8 cellular contexts compared by ENCODE assay signal in the genomic region with DNA sequence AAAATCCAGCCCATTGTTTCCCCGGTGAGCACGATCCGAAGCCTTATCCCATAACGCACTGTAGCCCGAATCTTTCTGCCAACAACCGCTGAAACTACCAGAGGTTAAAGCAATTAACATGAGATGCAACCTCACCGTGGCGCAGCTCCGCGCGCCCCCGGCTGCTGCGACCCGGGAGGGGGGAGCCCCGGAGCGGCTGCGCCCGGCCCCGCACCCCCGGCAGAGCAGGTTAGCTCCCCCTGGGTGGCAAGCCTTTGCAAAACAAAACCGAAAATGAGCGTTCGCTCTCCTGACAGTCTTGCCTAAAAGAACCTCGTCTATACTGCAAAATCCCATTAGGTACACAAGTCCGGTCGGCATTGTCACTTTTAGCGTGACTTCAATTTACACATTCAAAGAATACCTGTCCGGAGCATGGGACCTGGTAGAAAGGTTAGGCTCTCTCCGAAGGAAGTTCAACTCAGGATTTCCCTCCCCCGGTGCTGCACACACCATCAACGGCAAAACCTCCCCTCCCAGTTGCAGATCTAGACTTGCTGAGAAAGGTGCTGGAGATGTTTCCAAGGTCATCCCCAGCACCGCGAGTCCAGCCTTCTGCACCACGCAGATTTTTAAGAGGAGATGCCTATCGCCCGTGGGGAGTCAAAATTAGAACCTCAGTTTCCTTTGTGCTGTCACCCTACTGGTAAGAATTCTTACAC.
DNase-seq lines count a peak whose midpoint lies in the region; ATAC-seq, FAIRE-seq and TF ChIP-seq lines count a peak whose summit lies in the region.

No MANE protein-coding gene starts in this region.

- POLR2A ChIA-PET in Panc1 (lab: Charles Lee): no interaction called here

- DNase-seq in Panc1 (ENCODE audit: low read depth, low spot score) (no peak), head of caudate nucleus (peak in 41 of 42 donors; percentile 36 to 82 (median 67)), pancreas (peak in 5 of 6 donors; percentile 32 to 80 (median 55)), transverse colon (peak; percentile 51)
- DNase-seq in activated naive CD4-positive, alpha-beta T cell (lab: John Stamatoyannopoulos, UW): peak in 3 of 4 experiments; percentile 4 to 60 (median 47)

- in situ Hi-C loops in Panc1 (cut with HindIII; ENCODE audit: low pct_unique_long_range_greater_than_20kb, low sequenced_read_pairs): no loop called here
- in situ Hi-C loops in transverse colon (cut with MboI; ENCODE audit: low pct_ligation_motif_present in 1 of 4, low pct_unique_long_range_greater_than_20kb in 1 of 4, low sequenced_read_pairs in 3 of 4): loop anchor here in 1 of 4 donors (25.0 kb wide), 1 partner anchor 615 kb away; no protein-coding TSS in a partner anchor

- H3K27ac ChIP-seq in 22Rv1: no peak overlapping the region
- H3K27ac ChIP-seq in Panc1 (ENCODE audit: low read length): peak overlapping the region; percentile 70
- H3K27ac ChIP-seq in pancreas: peak overlapping the region; percentile 58 to 75 (median 67)
- H3K27ac ChIP-seq in transverse colon: peak overlapping the region in 3 of 4 donors; percentile 0 to 57 (median 27)

- intact Hi-C loops in Panc1 (cut with micrococcal nuclease; ENCODE audit: unreplicated experiment) (loop anchor here (10.0 kb wide), 3 partner anchors 182 to 618 kb away; no protein-coding TSS in a partner anchor), head of caudate nucleus (cut with DNase I) (loop anchor here (5.0 to 10.0 kb wide), 2 partner anchors 62 to 105 kb away; no protein-coding TSS in a partner anchor), pancreas (cut with DNase I) (no loop called here), transverse colon (cut with DNase I; ENCODE audit: low total_unique reads) (no loop called here)

- CTCF ChIA-PET in Panc1 (lab: Charles Lee): interaction anchor here (0.6 kb wide), 1 partner anchor 168 kb away, joined by 3 read pairs; no protein-coding TSS in a partner anchor

- peaks cover 7% of the 10 kb centered on the region; the same call in 1 of the 2 replicates for H3K4me1 ChIP-seq in Panc1 (ENCODE audit: control insufficient read depth, insufficient read depth, low read length)
- peaks cover 0 to 20% (median 14%) of the 10 kb centered on the region in 3 donors for H3K4me1 ChIP-seq in pancreas
- peaks cover 0 to 10% (median 6%) of the 10 kb centered on the region in 4 donors for H3K4me1 ChIP-seq in transverse colon

- no peaks in the 10 kb centered on the region for H3K36me3 ChIP-seq in Panc1 (ENCODE audit: control insufficient read depth, insufficient read depth, low read length)
- H3K36me3 ChIP-seq in pancreas: no peaks in the 10 kb centered on the region
- H3K36me3 ChIP-seq in transverse colon: no peaks in the 10 kb centered on the region

- BruUV-seq in Panc1 (replicated peaks; lab: Mats Ljungman, UMichigan): no TSS peak

- FAIRE-seq in pancreas (lab: Jason Lieb, UNC): no peak

- H3K9me3 ChIP-seq in Panc1 (ENCODE audit: control insufficient read depth, insufficient read depth, low read depth, low read length) (no peaks in the 10 kb centered on the region), pancreas (no peaks in the 10 kb centered on the region), transverse colon (no peaks in the 10 kb centered on the region)

- peak; percentile 56 for ATAC-seq in GM18517 (IDR thresholded peaks at IDR 0.05; ENCODE audit: unreplicated experiment)
- ATAC-seq in HG03060 (IDR thresholded peaks at IDR 0.05; ENCODE audit: low read depth, unreplicated experiment): peak; percentile 30
- peak; percentile 84 for ATAC-seq in Panc1
- ATAC-seq in pancreas: peak; percentile 63 to 78 (median 74)

- peak; percentile 41; the same call in 1 of the 2 replicates for TF ChIP-seq CTCF in 22Rv1 (IDR thresholded peaks at IDR 0.05)
- no peak; the same call in 1 of the 2 replicates for TF ChIP-seq CTCF in Panc1 (IDR thresholded peaks at IDR 0.05)
- TF ChIP-seq CTCF in pancreas (IDR thresholded peaks at IDR 0.05): no peak
- TF ChIP-seq CTCF in transverse colon (IDR thresholded peaks at IDR 0.05): no peak

- no peak for TF ChIP-seq EP300 in transverse colon (IDR thresholded peaks at IDR 0.05; ENCODE audit: low read depth)

- 0 to 1% methylated on average over 36 of the region's 36 CpGs for WGBS in pancreas, 2 donors
- 3% methylated on average over 36 of the region's 36 CpGs; no CpG with 5 or more reads in 1 of the 2 donors for WGBS in transverse colon (ENCODE audit: low coverage in 1 of 2), 2 donors

- H3K4me3 ChIP-seq in Panc1 (ENCODE audit: low read depth in 2 of 2, low read length in 2 of 2) (peak overlapping the region; percentile 70 to 85), pancreas (peak overlapping the region; percentile 19 to 65 (median 55)), transverse colon (peak overlapping the region; percentile 40 to 69 (median 48))

- TF ChIP-seq POLR2A in transverse colon (IDR thresholded peaks at IDR 0.05): no peak

- H3K27me3 ChIP-seq in Panc1 (ENCODE audit: control insufficient read depth, insufficient read depth, low read length): no peaks in the 10 kb centered on the region
- H3K27me3 ChIP-seq in pancreas: no peaks in the 10 kb centered on the region
- H3K27me3 ChIP-seq in transverse colon: no peaks in the 10 kb centered on the region

Comparison
In these comparisons a context has a peak if more than half of its experiments do, and no peak if none do; other contexts are left out.
1. ATAC-seq: peak in every context shown above with its lines; median percentile 84 in Panc1; 74 in pancreas; 56 in GM18517; 30 in HG03060.
2. intact Hi-C loops: an anchor here in Panc1 (10.0 kb wide) and head of caudate nucleus (5.0 to 10.0 kb wide); none called in pancreas and transverse colon.